ENCODE assay signal across 12 cellular contexts in genomic region chr7:44963526-44964290, GRCh38. TPM values are rescaled to one million over a fixed set of nuclear protein-coding genes. Genes with fewer than 3 reads are reported as not detected.
DNase-seq lines count a peak whose midpoint lies in the region; ATAC-seq and TF ChIP-seq lines count a peak whose summit lies in the region.
"Had no signal": no experiment of that assay in that cellular context is flagged by ENCODE, and none has a peak within 500 bp of the region (broad histone marks: within the 10 kb centered on the region; RNA-seq: fewer than 3 reads in every experiment).

No MANE protein-coding gene starts in this region.

- intact Hi-C loops in MCF 10A (cut with micrococcal nuclease) = no loop called here

- CTCF ChIA-PET in MCF 10A (lab: Yijun Ruan, JAX) = interaction anchor here (1.2 to 2.5 kb wide), 3 partner anchors 43 to 109 kb away, joined by 3 to 16 read pairs (median 4); no protein-coding TSS in a partner anchor

- TF ChIP-seq CTCF in RWPE2 (IDR thresholded peaks at IDR 0.05; ENCODE audit: poor library complexity, severe bottlenecking) (no peak), MCF 10A (IDR thresholded peaks at IDR 0.05; ENCODE audit: unreplicated experiment) (no peak)

- peaks cover 8% of the 10 kb centered on the region for H3K27me3 ChIP-seq in RWPE2 (ENCODE audit: insufficient read depth, poor library complexity, severe bottlenecking)
- H3K27me3 ChIP-seq: ovary had no signal

- no peaks in the 10 kb centered on the region for H3K9me3 Mint-ChIP-seq in MCF 10A (ENCODE audit: unreplicated experiment)

- H3K27me3 Mint-ChIP-seq in MCF 10A (ENCODE audit: insufficient read depth, unreplicated experiment) = no peaks in the 10 kb centered on the region

- no peaks in the 10 kb centered on the region for H3K9me3 ChIP-seq in RWPE2 (ENCODE audit: severe bottlenecking)
- H3K9me3 ChIP-seq: ovary had no signal

- H3K36me3 Mint-ChIP-seq in MCF 10A (ENCODE audit: insufficient read depth, unreplicated experiment) = no peaks in the 10 kb centered on the region

- peaks cover 18% of the 10 kb centered on the region for H3K4me1 Mint-ChIP-seq in MCF 10A (ENCODE audit: insufficient read depth, unreplicated experiment)

- H3K27ac Mint-ChIP-seq in MCF 10A (ENCODE audit: low read depth, unreplicated experiment) = no peak overlapping the region

- H3K36me3 ChIP-seq in RWPE2 (ENCODE audit: low read depth) = no peaks in the 10 kb centered on the region
- H3K36me3 ChIP-seq: ovary had no signal

- BruUV-seq in MCF 10A (replicated peaks; lab: Mats Ljungman, UMichigan) = no TSS peak

- H3K27ac ChIP-seq in RWPE2 (ENCODE audit: poor library complexity, severe bottlenecking) = no peak overlapping the region
- H3K27ac ChIP-seq: ovary had no signal

- peak; percentile 11 for DNase-seq in stimulated activated CD4-positive, alpha-beta T cell treated with anti-CD3 and anti-CD28 coated beads, Interleukin-15, amount 100 ng/mL, for 24 hours
- no peak for DNase-seq in stimulated activated CD4-positive, alpha-beta T cell treated with anti-CD3 and anti-CD28 coated beads, Interleukin-4, amount 100 ng/mL, for 4 hours
- peak; percentile 62 for DNase-seq in RWPE2 (ENCODE audit: low spot score)
- DNase-seq in islet precursor cell = peak; percentile 44
- no peak for DNase-seq in NCI-H187 (lab: John Stamatoyannopoulos, UW)
- no peak for DNase-seq in MCF 10A (ENCODE audit: unreplicated experiment)
- no peak for DNase-seq in globus pallidus (ENCODE audit: low spot score)
- DNase-seq: activated effector memory CD4-positive, alpha-beta T cell treated with Interleukin-2 at 50 U/mL for 16 hours; EL; NCI-H2081 treated with DMSO at 0.1 percent for 48 hours had no signal

- ATAC-seq in RWPE2 (ENCODE audit: low read depth) (no peak), GM19455 (IDR thresholded peaks at IDR 0.05; ENCODE audit: unreplicated experiment) (no peak)

- POLR2A ChIA-PET in MCF 10A (lab: Yijun Ruan, JAX) = interaction anchor here (0.6 to 1.1 kb wide), 2 partner anchors 16 to 78 kb away, joined by 3 read pairs; partner anchors contain the start of gene PURB

- H3K4me1 ChIP-seq in RWPE2 (ENCODE audit: insufficient read depth, poor library complexity, severe bottlenecking) = no peaks in the 10 kb centered on the region

- no peak overlapping the region for H3K4me3 Mint-ChIP-seq in MCF 10A (ENCODE audit: unreplicated experiment)

- H3K4me3 ChIP-seq in RWPE2 (ENCODE audit: severe bottlenecking) = no peak overlapping the region

RNA-seq across cellular contexts. Expression of gene MYO1G, which starts 15.1 kb away (rescaled TPM):
- total RNA-seq in MCF 10A (2022) = 0.14 and 0.15 TPM in 2 replicates

RNA-seq across cellular contexts. Expression of gene CCM2, which starts 36.3 kb away (rescaled TPM):
- 35.1 and 36.2 TPM in 2 replicates for total RNA-seq in MCF 10A (2022)

Comparison
In these comparisons a context has a peak if more than half of its experiments do, and no peak if none do; other contexts are left out.
1. DNase-seq: peak in stimulated activated CD4-positive, alpha-beta T cell treated with anti-CD3 and anti-CD28 coated beads, Interleukin-15, amount 100 ng/mL, for 24 hours (single experiment), RWPE2 (single experiment) and islet precursor cell (single experiment); none in stimulated activated CD4-positive, alpha-beta T cell treated with anti-CD3 and anti-CD28 coated beads, Interleukin-4, amount 100 ng/mL, for 4 hours (0 of 2), NCI-H187 (0 of 2), MCF 10A (single experiment) and globus pallidus (single experiment).